Comparison of ENCODE assay signal across 20 cellular contexts in the genomic region with DNA sequence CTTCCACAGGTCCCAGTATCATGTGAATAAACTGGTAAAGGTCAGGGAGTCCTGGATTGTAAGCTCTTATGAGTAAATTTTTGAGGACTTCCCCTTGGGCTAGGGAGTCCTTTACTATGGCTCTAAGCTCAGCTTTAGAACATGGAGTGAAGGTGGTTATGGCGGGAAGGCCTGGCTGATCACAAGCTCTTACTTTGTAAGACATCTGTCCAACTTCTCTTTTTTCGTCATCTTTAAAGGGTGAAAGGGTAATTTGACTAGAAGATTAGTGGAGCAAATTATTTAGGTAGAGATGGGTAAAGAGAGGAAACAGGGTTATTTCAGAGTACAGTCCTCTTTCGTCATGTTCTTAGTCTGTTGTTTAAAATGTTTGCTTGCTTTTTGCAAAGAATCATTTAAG.
DNase-seq lines count a peak whose midpoint lies in the region; ATAC-seq and TF ChIP-seq lines count a peak whose summit lies in the region.
"Had no signal": no experiment of that assay in that cellular context is flagged by ENCODE, and none has a peak within 500 bp of the region (broad histone marks: within the 10 kb centered on the region; RNA-seq: fewer than 3 reads in every experiment).

No MANE protein-coding gene starts in this region.

- peak overlapping the region; percentile 86 for H3K27ac ChIP-seq in OCI-LY1 (ENCODE audit: low read depth, low read length, poor library complexity, severe bottlenecking)
- H3K27ac ChIP-seq in aorta (ENCODE audit: low read depth in 1 of 2, low read length in 2 of 2): peak overlapping the region; percentile 33 to 36

- intact Hi-C loops in aorta (cut with DNase I): no loop called here

- H3K4me1 ChIP-seq in OCI-LY1 (ENCODE audit: insufficient read depth, low read length, severe bottlenecking): peaks cover 52% of the 10 kb centered on the region
- peaks cover 5 to 7% of the 10 kb centered on the region in 2 donors for H3K4me1 ChIP-seq in aorta (ENCODE audit: control insufficient read depth in 1 of 2, insufficient read depth in 2 of 2, low read length in 2 of 2)

- H3K4me2 ChIP-seq in OCI-LY1 (ENCODE audit: low read length): peak overlapping the region; percentile 16; the same call in 1 of the 2 replicates

- no peaks in the 10 kb centered on the region for H4K20me1 ChIP-seq in OCI-LY1 (ENCODE audit: insufficient read depth, low read length)

- DNase-seq in stimulated activated naive CD8-positive, alpha-beta T cell treated with anti-CD3 and anti-CD28 coated beads, Interleukin-15, Interleukin-2, amounts not matched to agents 100 U/mL and 50 U/mL, for 24 hours: no peak
- DNase-seq in stimulated activated naive CD8-positive, alpha-beta T cell treated with anti-CD3 and anti-CD28 coated beads, Interleukin-15, amount 100 ng/mL, for 72 hours: no peak
- peak in 1 of 2 donors; percentile 26 for DNase-seq in memory B cell (ENCODE audit: low spot score in 2 of 2)
- DNase-seq in aorta: no peak
- no peak for DNase-seq in kidney glomerular epithelial cell (lab: John Stamatoyannopoulos, UW)
- DNase-seq in activated effector memory CD4-positive, alpha-beta T cell treated with Interleukin-2 at 50 U/mL for 16 hours: no peak
- no peak for DNase-seq in DMS153 (lab: John Stamatoyannopoulos, UW)
- DNase-seq: activated naive CD8-positive, alpha-beta T cell treated with anti-CD3 and anti-CD28 coated beads for 36 hours; CD8-positive, alpha-beta T cell; dermis blood vessel endothelial cell; midbrain; NCI-H1105; NCI-H2107; NCI-H510A treated with DMSO at 0.1 percent for 48 hours; OCI-M1; T-helper 9 cell; thyroid gland had no signal

- peak; percentile 14 for ATAC-seq in stimulated activated naive CD8-positive, alpha-beta T cell treated with anti-CD3 and anti-CD28 coated beads, Interleukin-15, Interleukin-2, amounts not matched to agents 100 U/mL and 50 U/mL, for 24 hours
- ATAC-seq in stimulated activated naive CD8-positive, alpha-beta T cell treated with anti-CD3 and anti-CD28 coated beads, Interleukin-15, amount 100 ng/mL, for 72 hours: no peak
- peak; percentile 92 for ATAC-seq in memory B cell (ENCODE audit: low read depth)
- ATAC-seq in aorta (ENCODE audit: low FRiP score): no peak
- ATAC-seq: CD8-positive, alpha-beta T cell; K562 had no signal

- no peaks in the 10 kb centered on the region for H3K36me3 ChIP-seq in OCI-LY1 (ENCODE audit: insufficient read depth, low read length)
- H3K36me3 ChIP-seq in aorta (ENCODE audit: control insufficient read depth in 1 of 2, insufficient read depth in 2 of 2, low read length in 1 of 2): no peaks in the 10 kb centered on the region
- H3K36me3 ChIP-seq: thyroid gland had no signal

- no peaks in the 10 kb centered on the region for H3K9me3 ChIP-seq in OCI-LY1 (ENCODE audit: low read length)
- H3K9me3 ChIP-seq in aorta (ENCODE audit: control insufficient read depth, low read length): no peaks in the 10 kb centered on the region
- H3K9me3 ChIP-seq: thyroid gland had no signal

- H3K27ac Mint-ChIP-seq in stimulated activated naive CD8-positive, alpha-beta T cell treated with anti-CD3 and anti-CD28 coated beads, Interleukin-15, amount 100 ng/mL, for 72 hours: no peak overlapping the region
- H3K27ac Mint-ChIP-seq in memory B cell: peak overlapping the region; percentile 79
- H3K27ac Mint-ChIP-seq: activated naive CD8-positive, alpha-beta T cell treated with anti-CD3 and anti-CD28 coated beads for 36 hours; activated T-helper 1 cell treated with anti-CD3 and anti-CD28 coated beads, Interleukin-12 subunit alpha, Interleukin-12 subunit beta, Interleukin-2, Interleukin-4 antibody, amounts not matched to agents 30 ng/mL and 10 ng/mL and 1 ng/mL, durations not matched to agents 14 hours and 24 hours and 36 hours; CD8-positive, alpha-beta T cell had no signal

- H3K9me2 ChIP-seq in OCI-LY1 (ENCODE audit: low read depth, low read length): no peaks in the 10 kb centered on the region

- WGBS in aorta, 2 donors: 94 to 96% methylated on average over 3 of the region's 3 CpGs

- H3F3A ChIP-seq in OCI-LY1 (ENCODE audit: insufficient read depth, low read length): no peaks in the 10 kb centered on the region

- H3K4me3 Mint-ChIP-seq in stimulated activated naive CD8-positive, alpha-beta T cell treated with anti-CD3 and anti-CD28 coated beads, Interleukin-15, amount 100 ng/mL, for 72 hours: no peak overlapping the region
- H3K4me3 Mint-ChIP-seq in memory B cell: no peak overlapping the region
- H3K4me3 Mint-ChIP-seq: activated naive CD8-positive, alpha-beta T cell treated with anti-CD3 and anti-CD28 coated beads for 36 hours; activated T-helper 1 cell treated with anti-CD3 and anti-CD28 coated beads, Interleukin-12 subunit alpha, Interleukin-12 subunit beta, Interleukin-2, Interleukin-4 antibody, amounts not matched to agents 30 ng/mL and 10 ng/mL and 1 ng/mL, durations not matched to agents 14 hours and 24 hours and 36 hours; CD8-positive, alpha-beta T cell had no signal

- no peaks in the 10 kb centered on the region for H3K79me2 ChIP-seq in OCI-LY1 (ENCODE audit: insufficient read depth, low read length)

- no peak overlapping the region for H2AFZ ChIP-seq in OCI-LY1 (ENCODE audit: low read length)

- peaks cover 0 to 8% of the 10 kb centered on the region in 2 donors for H3K9me3 Mint-ChIP-seq in stimulated activated naive CD8-positive, alpha-beta T cell treated with anti-CD3 and anti-CD28 coated beads, Interleukin-15, amount 100 ng/mL, for 72 hours
- H3K9me3 Mint-ChIP-seq in memory B cell: no peaks in the 10 kb centered on the region
- H3K9me3 Mint-ChIP-seq: activated naive CD8-positive, alpha-beta T cell treated with anti-CD3 and anti-CD28 coated beads for 36 hours; CD8-positive, alpha-beta T cell had no signal

- no peak for TF ChIP-seq CTCF in OCI-LY1 (IDR thresholded peaks at IDR 0.05; ENCODE audit: low read length)

- H3K36me3 Mint-ChIP-seq in memory B cell: peaks cover 3% of the 10 kb centered on the region
- H3K36me3 Mint-ChIP-seq: CD8-positive, alpha-beta T cell had no signal

- H3K4me1 Mint-ChIP-seq in stimulated activated naive CD8-positive, alpha-beta T cell treated with anti-CD3 and anti-CD28 coated beads, Interleukin-15, amount 100 ng/mL, for 72 hours: peaks cover 16% of the 10 kb centered on the region
- peaks cover 9% of the 10 kb centered on the region for H3K4me1 Mint-ChIP-seq in memory B cell

- peak overlapping the region; percentile 26; the same call in 1 of the 2 replicates for H3K9ac ChIP-seq in OCI-LY1 (ENCODE audit: low read length)

- H3K27me3 ChIP-seq in OCI-LY1 (ENCODE audit: insufficient read depth, low read length): no peaks in the 10 kb centered on the region
- H3K27me3 ChIP-seq in aorta (ENCODE audit: control insufficient read depth in 1 of 2, insufficient read depth in 2 of 2, low read length in 1 of 2): no peaks in the 10 kb centered on the region
- H3K27me3 ChIP-seq: thyroid gland had no signal

- H3K4me3 ChIP-seq in OCI-LY1 (ENCODE audit: low read depth, low read length, poor library complexity, severe bottlenecking) (no peak overlapping the region), aorta (ENCODE audit: low read length in 2 of 2) (no peak overlapping the region)
- H3K4me3 ChIP-seq: K562, thyroid gland had no signal

- H3K27me3 Mint-ChIP-seq in stimulated activated naive CD8-positive, alpha-beta T cell treated with anti-CD3 and anti-CD28 coated beads, Interleukin-15, amount 100 ng/mL, for 72 hours: no peaks in the 10 kb centered on the region
- no peaks in the 10 kb centered on the region for H3K27me3 Mint-ChIP-seq in memory B cell
- H3K27me3 Mint-ChIP-seq: activated naive CD8-positive, alpha-beta T cell treated with anti-CD3 and anti-CD28 coated beads for 36 hours had no signal

Comparison
In these comparisons a context has a peak if more than half of its experiments do, and no peak if none do; other contexts are left out.
1. ATAC-seq: peak in stimulated activated naive CD8-positive, alpha-beta T cell treated with anti-CD3 and anti-CD28 coated beads, Interleukin-15, Interleukin-2, amounts not matched to agents 100 U/mL and 50 U/mL, for 24 hours (single experiment) and memory B cell (single experiment); none in stimulated activated naive CD8-positive, alpha-beta T cell treated with anti-CD3 and anti-CD28 coated beads, Interleukin-15, amount 100 ng/mL, for 72 hours (single experiment) and aorta (single experiment).